In genomic region chr1:20660363-20661234, GRCh38 we compare ENCODE assay signal across 8 cellular contexts. TPM values are rescaled to one million over a fixed set of nuclear protein-coding genes. Genes with fewer than 3 reads are reported as not detected.
DNase-seq lines count a peak whose midpoint lies in the region; ATAC-seq and TF ChIP-seq lines count a peak whose summit lies in the region.

No MANE protein-coding gene starts in this region.

- peak; percentile 4 for ATAC-seq in GM19023 (IDR thresholded peaks at IDR 0.05; ENCODE audit: unreplicated experiment)
- no peak for ATAC-seq in activated CD4-positive, CD25-positive, alpha-beta regulatory T cell treated with anti-CD3 and anti-CD28 coated beads, Interleukin-2, amount 50 U/mL, for 24 hours

- intact Hi-C loops in ascending aorta (cut with DNase I) = loop anchor here (1.0 kb wide), 4 partner anchors 27 to 152 kb away; partner anchors contain the start of genes MUL1 and PINK1

- H3K36me3 ChIP-seq in HUES6 (ENCODE audit: control insufficient read depth, insufficient read depth, low read length) = peaks cover 40% of the 10 kb centered on the region
- peaks cover 9 to 32% of the 10 kb centered on the region in 2 donors for H3K36me3 ChIP-seq in ascending aorta

- no peak for DNase-seq in ascending aorta (ENCODE audit: low spot score in 2 of 2)
- no peak for DNase-seq in stimulated activated naive CD4-positive, alpha-beta T cell treated with Interleukin-2 at 50 U/mL for 16 hours (lab: John Stamatoyannopoulos, UW)
- no peak for DNase-seq in NCI-H1436 treated with DMSO at 0.1 percent for 48 hours (lab: John Stamatoyannopoulos, UW)

- H3K27ac ChIP-seq in HUES6 (ENCODE audit: low read depth, low read length) (peak overlapping the region; percentile 39; the same call in 1 of the 2 replicates), ascending aorta (peak overlapping the region; percentile 48 to 54), layer of hippocampus (ENCODE audit: low read depth, low read length) (peak overlapping the region; percentile 62), temporal lobe (ENCODE audit: low read depth, low read length) (peak overlapping the region; percentile 53)

- no peak for TF ChIP-seq CTCF in ascending aorta (IDR thresholded peaks at IDR 0.05)

- H3K4me1 ChIP-seq in HUES6 (ENCODE audit: control insufficient read depth, insufficient read depth, low read length) = peaks cover 9% of the 10 kb centered on the region; the same call in 1 of the 2 replicates
- peaks cover 6 to 18% of the 10 kb centered on the region in 2 donors for H3K4me1 ChIP-seq in ascending aorta

- H3K27me3 ChIP-seq in HUES6 (ENCODE audit: control insufficient read depth, insufficient read depth, low read length) = no peaks in the 10 kb centered on the region
- no peaks in the 10 kb centered on the region for H3K27me3 ChIP-seq in ascending aorta
- no peaks in the 10 kb centered on the region for H3K27me3 ChIP-seq in layer of hippocampus (ENCODE audit: control insufficient read depth, insufficient read depth, low read length)

- H3K9me3 ChIP-seq in HUES6 (ENCODE audit: control insufficient read depth, insufficient read depth, low read depth, low read length) (no peaks in the 10 kb centered on the region), ascending aorta (no peaks in the 10 kb centered on the region)

- H3K4me3 ChIP-seq in HUES6 (ENCODE audit: low read depth, low read length) (peak overlapping the region; percentile 86), ascending aorta (peak overlapping the region; percentile 83 to 87)

- peak overlapping the region; percentile 87 for H3K9ac ChIP-seq in HUES6 (ENCODE audit: low read length)

RNA-seq across cellular contexts. Expression of gene DDOST, which starts 0.6 kb away (rescaled TPM):
- total RNA-seq in ascending aorta (142 TPM), temporal lobe (81.4 TPM)

RNA-seq across cellular contexts. Expression of gene PINK1, which starts 27.3 kb away (rescaled TPM):
- total RNA-seq in ascending aorta (113 TPM), temporal lobe (74.3 TPM)

RNA-seq across cellular contexts. Expression of gene KIF17, which starts 57.2 kb away (rescaled TPM):
- total RNA-seq in ascending aorta = 18.5 TPM
- total RNA-seq in temporal lobe = 5.2 TPM
